ENCODE assay signal across 1 cellular context in genomic region chr5:20680718-20681302, GRCh38.
TF ChIP-seq lines count a peak whose summit lies in the region.

No MANE protein-coding gene starts in this region.

TF ChIP-seq in GM23338, 12 proteins besides CTCF, POLR2A, EP300 and RAD21:
- TF ChIP-seq ZNF114 (CRISPR knock-in tag; IDR thresholded peaks at IDR 0.05) (no peak), EZH2phosphoT487 (IDR thresholded peaks at IDR 0.05; ENCODE audit: unreplicated experiment) (no peak), POLR2AphosphoS5 (IDR thresholded peaks at IDR 0.05; ENCODE audit: low read depth) (no peak), ZNF331 (CRISPR knock-in tag; IDR thresholded peaks at IDR 0.05; ENCODE audit: low read depth) (no peak), CREB1 (CRISPR knock-in tag; IDR thresholded peaks at IDR 0.05; ENCODE audit: low read depth) (no peak), NANOG (IDR thresholded peaks at IDR 0.05; ENCODE audit: borderline replicate concordance) (no peak), EZH2 (IDR thresholded peaks at IDR 0.05; ENCODE audit: low read depth, unreplicated experiment) (no peak), JUNB (IDR thresholded peaks at IDR 0.05; ENCODE audit: unreplicated experiment) (no peak), ETS1 (IDR thresholded peaks at IDR 0.05) (no peak), STAT1 (IDR thresholded peaks at IDR 0.05; ENCODE audit: unreplicated experiment) (no peak)
- TF ChIP-seq, protein P1, sequence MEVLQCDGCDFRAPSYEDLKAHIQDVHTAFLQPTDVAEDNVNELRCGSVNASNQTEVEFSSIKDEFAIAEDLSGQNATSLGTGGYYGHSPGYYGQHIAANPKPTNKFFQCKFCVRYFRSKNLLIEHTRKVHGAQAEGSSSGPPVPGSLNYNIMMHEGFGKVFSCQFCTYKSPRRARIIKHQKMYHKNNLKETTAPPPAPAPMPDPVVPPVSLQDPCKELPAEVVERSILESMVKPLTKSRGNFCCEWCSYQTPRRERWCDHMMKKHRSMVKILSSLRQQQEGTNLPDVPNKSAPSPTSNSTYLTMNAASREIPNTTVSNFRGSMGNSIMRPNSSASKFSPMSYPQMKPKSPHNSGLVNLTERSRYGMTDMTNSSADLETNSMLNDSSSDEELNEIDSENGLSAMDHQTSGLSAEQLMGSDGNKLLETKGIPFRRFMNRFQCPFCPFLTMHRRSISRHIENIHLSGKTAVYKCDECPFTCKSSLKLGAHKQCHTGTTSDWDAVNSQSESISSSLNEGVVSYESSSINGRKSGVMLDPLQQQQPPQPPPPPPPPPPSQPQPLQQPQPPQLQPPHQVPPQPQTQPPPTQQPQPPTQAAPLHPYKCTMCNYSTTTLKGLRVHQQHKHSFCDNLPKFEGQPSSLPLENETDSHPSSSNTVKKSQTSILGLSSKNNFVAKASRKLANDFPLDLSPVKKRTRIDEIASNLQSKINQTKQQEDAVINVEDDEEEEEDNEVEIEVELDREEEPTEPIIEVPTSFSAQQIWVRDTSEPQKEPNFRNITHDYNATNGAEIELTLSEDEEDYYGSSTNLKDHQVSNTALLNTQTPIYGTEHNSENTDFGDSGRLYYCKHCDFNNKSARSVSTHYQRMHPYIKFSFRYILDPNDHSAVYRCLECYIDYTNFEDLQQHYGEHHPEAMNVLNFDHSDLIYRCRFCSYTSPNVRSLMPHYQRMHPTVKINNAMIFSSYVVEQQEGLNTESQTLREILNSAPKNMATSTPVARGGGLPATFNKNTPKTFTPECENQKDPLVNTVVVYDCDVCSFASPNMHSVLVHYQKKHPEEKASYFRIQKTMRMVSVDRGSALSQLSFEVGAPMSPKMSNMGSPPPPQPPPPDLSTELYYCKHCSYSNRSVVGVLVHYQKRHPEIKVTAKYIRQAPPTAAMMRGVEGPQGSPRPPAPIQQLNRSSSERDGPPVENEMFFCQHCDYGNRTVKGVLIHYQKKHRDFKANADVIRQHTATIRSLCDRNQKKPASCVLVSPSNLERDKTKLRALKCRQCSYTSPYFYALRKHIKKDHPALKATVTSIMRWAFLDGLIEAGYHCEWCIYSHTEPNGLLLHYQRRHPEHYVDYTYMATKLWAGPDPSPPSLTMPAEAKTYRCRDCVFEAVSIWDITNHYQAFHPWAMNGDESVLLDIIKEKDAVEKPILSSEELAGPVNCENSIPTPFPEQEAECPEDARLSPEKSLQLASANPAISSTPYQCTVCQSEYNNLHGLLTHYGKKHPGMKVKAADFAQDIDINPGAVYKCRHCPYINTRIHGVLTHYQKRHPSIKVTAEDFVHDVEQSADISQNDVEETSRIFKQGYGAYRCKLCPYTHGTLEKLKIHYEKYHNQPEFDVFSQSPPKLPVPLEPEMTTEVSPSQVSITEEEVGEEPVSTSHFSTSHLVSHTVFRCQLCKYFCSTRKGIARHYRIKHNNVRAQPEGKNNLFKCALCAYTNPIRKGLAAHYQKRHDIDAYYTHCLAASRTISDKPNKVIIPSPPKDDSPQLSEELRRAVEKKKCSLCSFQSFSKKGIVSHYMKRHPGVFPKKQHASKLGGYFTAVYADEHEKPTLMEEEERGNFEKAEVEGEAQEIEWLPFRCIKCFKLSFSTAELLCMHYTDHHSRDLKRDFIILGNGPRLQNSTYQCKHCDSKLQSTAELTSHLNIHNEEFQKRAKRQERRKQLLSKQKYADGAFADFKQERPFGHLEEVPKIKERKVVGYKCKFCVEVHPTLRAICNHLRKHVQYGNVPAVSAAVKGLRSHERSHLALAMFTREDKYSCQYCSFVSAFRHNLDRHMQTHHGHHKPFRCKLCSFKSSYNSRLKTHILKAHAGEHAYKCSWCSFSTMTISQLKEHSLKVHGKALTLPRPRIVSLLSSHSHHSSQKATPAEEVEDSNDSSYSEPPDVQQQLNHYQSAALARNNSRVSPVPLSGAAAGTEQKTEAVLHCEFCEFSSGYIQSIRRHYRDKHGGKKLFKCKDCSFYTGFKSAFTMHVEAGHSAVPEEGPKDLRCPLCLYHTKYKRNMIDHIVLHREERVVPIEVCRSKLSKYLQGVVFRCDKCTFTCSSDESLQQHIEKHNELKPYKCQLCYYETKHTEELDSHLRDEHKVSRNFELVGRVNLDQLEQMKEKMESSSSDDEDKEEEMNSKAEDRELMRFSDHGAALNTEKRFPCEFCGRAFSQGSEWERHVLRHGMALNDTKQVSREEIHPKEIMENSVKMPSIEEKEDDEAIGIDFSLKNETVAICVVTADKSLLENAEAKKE (CRISPR knock-in tag; IDR thresholded peaks at IDR 0.05): no peak
- TF ChIP-seq, protein P2, sequence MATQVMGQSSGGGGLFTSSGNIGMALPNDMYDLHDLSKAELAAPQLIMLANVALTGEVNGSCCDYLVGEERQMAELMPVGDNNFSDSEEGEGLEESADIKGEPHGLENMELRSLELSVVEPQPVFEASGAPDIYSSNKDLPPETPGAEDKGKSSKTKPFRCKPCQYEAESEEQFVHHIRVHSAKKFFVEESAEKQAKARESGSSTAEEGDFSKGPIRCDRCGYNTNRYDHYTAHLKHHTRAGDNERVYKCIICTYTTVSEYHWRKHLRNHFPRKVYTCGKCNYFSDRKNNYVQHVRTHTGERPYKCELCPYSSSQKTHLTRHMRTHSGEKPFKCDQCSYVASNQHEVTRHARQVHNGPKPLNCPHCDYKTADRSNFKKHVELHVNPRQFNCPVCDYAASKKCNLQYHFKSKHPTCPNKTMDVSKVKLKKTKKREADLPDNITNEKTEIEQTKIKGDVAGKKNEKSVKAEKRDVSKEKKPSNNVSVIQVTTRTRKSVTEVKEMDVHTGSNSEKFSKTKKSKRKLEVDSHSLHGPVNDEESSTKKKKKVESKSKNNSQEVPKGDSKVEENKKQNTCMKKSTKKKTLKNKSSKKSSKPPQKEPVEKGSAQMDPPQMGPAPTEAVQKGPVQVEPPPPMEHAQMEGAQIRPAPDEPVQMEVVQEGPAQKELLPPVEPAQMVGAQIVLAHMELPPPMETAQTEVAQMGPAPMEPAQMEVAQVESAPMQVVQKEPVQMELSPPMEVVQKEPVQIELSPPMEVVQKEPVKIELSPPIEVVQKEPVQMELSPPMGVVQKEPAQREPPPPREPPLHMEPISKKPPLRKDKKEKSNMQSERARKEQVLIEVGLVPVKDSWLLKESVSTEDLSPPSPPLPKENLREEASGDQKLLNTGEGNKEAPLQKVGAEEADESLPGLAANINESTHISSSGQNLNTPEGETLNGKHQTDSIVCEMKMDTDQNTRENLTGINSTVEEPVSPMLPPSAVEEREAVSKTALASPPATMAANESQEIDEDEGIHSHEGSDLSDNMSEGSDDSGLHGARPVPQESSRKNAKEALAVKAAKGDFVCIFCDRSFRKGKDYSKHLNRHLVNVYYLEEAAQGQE (IDR thresholded peaks at IDR 0.05; ENCODE audit: unreplicated experiment): no peak
